Comparison of ENCODE assay signal across 8 cellular contexts in genomic region chr2:202912342-202912804, GRCh38. TPM values are rescaled to one million over a fixed set of nuclear protein-coding genes. Genes with fewer than 3 reads are reported as not detected.
DNase-seq lines count a peak whose midpoint lies in the region; ATAC-seq, FAIRE-seq and TF ChIP-seq lines count a peak whose summit lies in the region.
"Not testable (repeated sequence)": the region's sequence is repeated elsewhere in the genome, so short reads cannot be mapped to it uniquely, and the experiment has no call there.

No MANE protein-coding gene starts in this region.

- H3K9me3 ChIP-seq in astrocyte (ENCODE audit: insufficient read depth, low read depth, low read length); cardiac muscle cell (ENCODE audit: low read depth); thymus (ENCODE audit: control insufficient read depth): not testable (repeated sequence)

- POLR2A ChIA-PET in T-cell (lab: Charles Lee) = interaction anchor here in 1 of 2 donors (1.2 kb wide), 1 partner anchor 327 kb away, joined by 5 read pairs; the partner anchor contains the start of gene CYP20A1

- peak in 4 of 34 experiments; percentile 5 to 50 (median 7) for DNase-seq in T-cell
- DNase-seq in astrocyte (ENCODE audit: low read depth); cardiac muscle cell (ENCODE audit: low read depth in 1 of 2, low spot score in 1 of 2); natural killer cell treated with Interleukin-12 subunit alpha and Interleukin-12 subunit beta and Interleukin-15 and Interleukin-18, amount 100 ng/mL, for 72 hours (ENCODE audit: low spot score): not testable (repeated sequence)

- H3K79me2 ChIP-seq in astrocyte (ENCODE audit: insufficient read depth, low read length) = peaks cover 41% of the 10 kb centered on the region

- not testable (repeated sequence) for FAIRE-seq in astrocyte (lab: Jason Lieb, UNC)

- not testable (repeated sequence) for H2AFZ ChIP-seq in astrocyte (ENCODE audit: low read depth, low read length)

- H3K4me2 ChIP-seq in astrocyte (ENCODE audit: low read length) = peak overlapping the region; percentile 93

- H3K4me1 ChIP-seq in astrocyte (ENCODE audit: insufficient read depth, low read length); cardiac muscle cell (ENCODE audit: low read depth); thymus (ENCODE audit: control insufficient read depth, insufficient read depth, low read length): not testable (repeated sequence)

- H3K27me3 ChIP-seq in astrocyte (ENCODE audit: insufficient read depth, low read length); cardiac muscle cell; thymus (ENCODE audit: control insufficient read depth, insufficient read depth): not testable (repeated sequence)

- H3K4me3 Mint-ChIP-seq in T-cell = peak overlapping the region; percentile 92 to 99 (median 96)
- H3K4me3 Mint-ChIP-seq in astrocyte (ENCODE audit: unreplicated experiment) = peak overlapping the region; percentile 99
- H3K4me3 Mint-ChIP-seq in natural killer cell treated with Interleukin-12 subunit alpha and Interleukin-12 subunit beta and Interleukin-15 and Interleukin-18, amount 100 ng/mL, for 72 hours = peak overlapping the region; percentile 98

- H3K27ac Mint-ChIP-seq in T-cell (peak overlapping the region; percentile 98 to 99), astrocyte (ENCODE audit: unreplicated experiment) (peak overlapping the region; percentile 90)
- H3K27ac Mint-ChIP-seq in natural killer cell treated with Interleukin-12 subunit alpha and Interleukin-12 subunit beta and Interleukin-15 and Interleukin-18, amount 100 ng/mL, for 72 hours = peak overlapping the region; percentile 96 to 98

- peaks cover 37 to 46% (median 41%) of the 10 kb centered on the region in 3 donors for H3K4me1 Mint-ChIP-seq in T-cell
- not testable (repeated sequence) for H3K4me1 Mint-ChIP-seq in astrocyte (ENCODE audit: low read depth, unreplicated experiment)
- H3K4me1 Mint-ChIP-seq in natural killer cell treated with Interleukin-12 subunit alpha and Interleukin-12 subunit beta and Interleukin-15 and Interleukin-18, amount 100 ng/mL, for 72 hours (ENCODE audit: low read depth in 2 of 2) = peaks cover 15 to 21% of the 10 kb centered on the region in 2 donors

- H3K27ac ChIP-seq in astrocyte (ENCODE audit: low read depth, low read length) (peak overlapping the region; percentile 95), cardiac muscle cell (peak overlapping the region; percentile 76), thymus (ENCODE audit: low read depth) (peak overlapping the region; percentile 84)

- H3K36me3 Mint-ChIP-seq in T-cell; astrocyte (ENCODE audit: low read depth, unreplicated experiment); natural killer cell treated with Interleukin-12 subunit alpha and Interleukin-12 subunit beta and Interleukin-15 and Interleukin-18, amount 100 ng/mL, for 72 hours: not testable (repeated sequence)

- H4K20me1 ChIP-seq in astrocyte (ENCODE audit: insufficient read depth, low read length) = not testable (repeated sequence)

- peak overlapping the region; percentile 99 for H3K9ac ChIP-seq in astrocyte (ENCODE audit: low read length)

- H3K9me3 Mint-ChIP-seq in T-cell; astrocyte (ENCODE audit: unreplicated experiment); natural killer cell treated with Interleukin-12 subunit alpha and Interleukin-12 subunit beta and Interleukin-15 and Interleukin-18, amount 100 ng/mL, for 72 hours: not testable (repeated sequence)

- H3K27me3 Mint-ChIP-seq in T-cell; astrocyte (ENCODE audit: low read depth, unreplicated experiment); natural killer cell treated with Interleukin-12 subunit alpha and Interleukin-12 subunit beta and Interleukin-15 and Interleukin-18, amount 100 ng/mL, for 72 hours: not testable (repeated sequence)

- not testable (repeated sequence) for H3K36me3 ChIP-seq in astrocyte (ENCODE audit: insufficient read depth, low read length); cardiac muscle cell; thymus (ENCODE audit: control insufficient read depth, insufficient read depth)

- ATAC-seq in GM21737 (IDR thresholded peaks at IDR 0.05; ENCODE audit: unreplicated experiment) = peak; percentile 55
- peak; percentile 39 for ATAC-seq in HG03378 (IDR thresholded peaks at IDR 0.05; ENCODE audit: unreplicated experiment)
- ATAC-seq in T-cell (replicated peaks in 1 of 4) = peak; percentile 51 to 64 (median 58)
- ATAC-seq in natural killer cell treated with Interleukin-12 subunit alpha and Interleukin-12 subunit beta and Interleukin-15 and Interleukin-18, amount 100 ng/mL, for 72 hours = peak; percentile 86

- 0% methylated on average over 17 of the region's 41 CpGs for WGBS in thymus

- H3K4me3 ChIP-seq in GM12875 (ENCODE audit: low read depth, low read length) (peak overlapping the region; percentile 58), astrocyte (ENCODE audit: insufficient read depth, low read depth, low read length) (peak overlapping the region; percentile 100), cardiac muscle cell (peak overlapping the region; percentile 91), thymus (ENCODE audit: low read length) (peak overlapping the region; percentile 63)

- CTCF ChIA-PET in T-cell (lab: Charles Lee) = interaction anchor here in 1 of 2 donors (0.9 to 1.4 kb wide), 2 partner anchors 105 to 326 kb away, joined by 3 to 9 read pairs; partner anchors contain the start of gene CYP20A1

- not testable (repeated sequence) for TF ChIP-seq CTCF in GM12875 (IDR thresholded peaks at IDR 0.05; ENCODE audit: borderline replicate concordance, insufficient read depth, low read depth, low read length); astrocyte (IDR thresholded peaks at IDR 0.05; ENCODE audit: insufficient read depth, low read depth, low read length); cardiac muscle cell (IDR thresholded peaks at IDR 0.05; ENCODE audit: low read depth, low read length)

RNA-seq across cellular contexts. Expression of gene CARF, which starts 0.3 kb away (rescaled TPM):
- total RNA-seq in T-cell = 10 to 100 TPM; 13.3 to 20.9 (median 17.0) TPM
- 3.6 and 5.3 TPM in 2 replicates for total RNA-seq in astrocyte
- 12.6 and 16.2 TPM in 2 replicates for total RNA-seq in cardiac muscle cell
- 8.6 and 16.2 TPM in 2 replicates for polyA plus RNA-seq in cardiac muscle cell
- 1 to 10 TPM; 3.4 to 4.7 TPM for total RNA-seq in natural killer cell treated with Interleukin-12 subunit alpha and Interleukin-12 subunit beta and Interleukin-15 and Interleukin-18, amount 100 ng/mL, for 72 hours
- polyA plus RNA-seq in thymus = 7.0 TPM

RNA-seq across cellular contexts. Expression of gene WDR12, which starts 0.9 kb away (rescaled TPM):
- total RNA-seq in T-cell = 10 to 100 TPM; 10.3 to 34.5 (median 27.5) TPM
- total RNA-seq in astrocyte = 53.5 and 60.6 TPM in 2 replicates
- total RNA-seq in cardiac muscle cell = 24.0 and 37.4 TPM in 2 replicates
- 76.3 and 103 TPM in 2 replicates for polyA plus RNA-seq in cardiac muscle cell
- total RNA-seq in natural killer cell treated with Interleukin-12 subunit alpha and Interleukin-12 subunit beta and Interleukin-15 and Interleukin-18, amount 100 ng/mL, for 72 hours = 10 to 100 TPM; 76.4 to 90.2 TPM
- 19.8 TPM for polyA plus RNA-seq in thymus

RNA-seq across cellular contexts. Expression of gene ICA1L, which starts 40.8 kb away (rescaled TPM):
- total RNA-seq in T-cell (1 to 10 TPM; 2.0 to 4.3 (median 2.5) TPM), astrocyte (2.7 and 4.9 TPM in 2 replicates), cardiac muscle cell (8.6 and 17.3 TPM in 2 replicates)
- polyA plus RNA-seq in cardiac muscle cell (8.3 and 8.5 TPM in 2 replicates), thymus (6.1 TPM)
- total RNA-seq in natural killer cell treated with Interleukin-12 subunit alpha and Interleukin-12 subunit beta and Interleukin-15 and Interleukin-18, amount 100 ng/mL, for 72 hours = 1 to 10 TPM; 5.2 to 9.7 TPM
